16 cellular contexts compared by ENCODE assay signal in genomic region chr9:127506814-127507750, GRCh38. TPM values are rescaled to one million over a fixed set of nuclear protein-coding genes. Genes with fewer than 3 reads are reported as not detected.
DNase-seq lines count a peak whose midpoint lies in the region; FAIRE-seq and TF ChIP-seq lines count a peak whose summit lies in the region.
"Had no signal": no experiment of that assay in that cellular context is flagged by ENCODE, and none has a peak within 500 bp of the region (broad histone marks: within the 10 kb centered on the region; RNA-seq: fewer than 3 reads in every experiment).

No MANE protein-coding gene starts in this region.

- peak overlapping the region; percentile 2 for H4K91ac ChIP-seq in trophoblast cell (ENCODE audit: low read depth, low read length)

- no CpG with 5 or more reads among the region's 42 CpGs for WGBS in trophoblast cell (ENCODE audit: extremely low coverage, insufficient coverage, insufficient read length)

- FAIRE-seq in RCC 7860 (lab: Jason Lieb, UNC) (peak; percentile 74), HTR-8/SVneo (lab: Jason Lieb, UNC) (no peak)

- no peak overlapping the region for H4K12ac ChIP-seq in trophoblast cell (ENCODE audit: low read depth, low read length)

- TF ChIP-seq CTCF in cardiac fibroblast (IDR thresholded peaks at IDR 0.05; ENCODE audit: low read depth, low read length): no peak

- peak overlapping the region; percentile 3 for H2BK120ac ChIP-seq in trophoblast cell (ENCODE audit: insufficient read depth, low read length, poor library complexity)

- H3K4me3 ChIP-seq in cardiac fibroblast (replicated peaks in 1 of 2; ENCODE audit: low read depth in 2 of 2, low read length in 2 of 2) (no peak overlapping the region), trophoblast cell (ENCODE audit: low read depth, low read length) (no peak overlapping the region)

- no peak overlapping the region for H3K4ac ChIP-seq in trophoblast cell (ENCODE audit: low read depth, low read length)

- no peaks in the 10 kb centered on the region for H3K79me2 ChIP-seq in trophoblast cell (ENCODE audit: control insufficient read depth, insufficient read depth, low read length, poor library complexity)

- H3K4me1 ChIP-seq in trophoblast cell (ENCODE audit: control insufficient read depth in 1 of 2, insufficient read depth in 2 of 2, low read length in 2 of 2): peaks cover 9 to 15% of the 10 kb centered on the region in 2 experiments
- H3K4me1 ChIP-seq: foreskin keratinocyte had no signal

- H3K18ac ChIP-seq in trophoblast cell (ENCODE audit: low read length): peak overlapping the region; percentile 27

- no peak overlapping the region for H2BK12ac ChIP-seq in trophoblast cell (ENCODE audit: low read length)

- H3K27ac ChIP-seq in trophoblast cell (ENCODE audit: low read depth, low read length): no peak overlapping the region
- H3K27ac ChIP-seq: foreskin keratinocyte had no signal

- H3K14ac ChIP-seq in trophoblast cell (ENCODE audit: low read length): no peak overlapping the region

- H3K79me1 ChIP-seq in trophoblast cell (ENCODE audit: low read length): peaks cover 2% of the 10 kb centered on the region

- no peak overlapping the region for H3K4me2 ChIP-seq in trophoblast cell (ENCODE audit: low read length)

- H3K36me3 ChIP-seq in trophoblast cell (ENCODE audit: control insufficient read depth in 1 of 2, insufficient read depth in 2 of 2, low read length in 2 of 2): peaks cover 70 to 71% of the 10 kb centered on the region in 2 experiments

- no peak overlapping the region for H3K23ac ChIP-seq in trophoblast cell (ENCODE audit: low read length)

- peak; percentile 92 for DNase-seq in Daoy (ENCODE audit: low read depth)
- peak; percentile 77 for DNase-seq in RCC 7860 (ENCODE audit: low spot score)
- peak; percentile 34 to 40 for DNase-seq in cardiac fibroblast (ENCODE audit: low read depth in 2 of 2)
- no peak for DNase-seq in trophoblast cell
- DNase-seq in HTR-8/SVneo (ENCODE audit: insufficient read length, low spot score): no peak
- no peak for DNase-seq in NOMO-1 treated with DMSO at 0.1 percent for 48 hours (lab: John Stamatoyannopoulos, UW; ENCODE audit: unreplicated experiment)
- DNase-seq in SHP77 (lab: John Stamatoyannopoulos, UW): no peak
- no peak for DNase-seq in NCI-H1694 (lab: John Stamatoyannopoulos, UW)
- DNase-seq: activated CD4-positive, alpha-beta T cell treated with anti-CD3 and anti-CD28 coated beads for 48 hours; activated T-cell treated with anti-CD3 and anti-CD28 coated beads, Interleukin-2, amount 50 U/mL, for 4 hours; amniotic stem cell; dermis blood vessel endothelial cell; DMS79; foreskin keratinocyte; mesendoderm; SW 1271 had no signal

- no peak overlapping the region for H2AFZ ChIP-seq in trophoblast cell (ENCODE audit: insufficient read depth, low read length, poor library complexity)

- H2AK5ac ChIP-seq in trophoblast cell (ENCODE audit: low read length): peak overlapping the region; percentile 18

- no peak overlapping the region for H2BK5ac ChIP-seq in trophoblast cell (ENCODE audit: low read depth, low read length, poor library complexity)

- H3K27me3 ChIP-seq in trophoblast cell (ENCODE audit: insufficient read depth, low read length): no peaks in the 10 kb centered on the region
- H3K27me3 ChIP-seq: foreskin keratinocyte had no signal

- no peak overlapping the region for H4K8ac ChIP-seq in trophoblast cell (ENCODE audit: low read depth, low read length)

- no peak overlapping the region for H3K9ac ChIP-seq in trophoblast cell (ENCODE audit: low read length)

- no peaks in the 10 kb centered on the region for H3K9me3 ChIP-seq in trophoblast cell (ENCODE audit: insufficient read depth, low read depth, low read length)

RNA-seq across cellular contexts. Expression of gene LRSAM1, which starts 55.8 kb away (rescaled TPM):
- 13.4 and 13.5 TPM in 2 replicates for total RNA-seq in Daoy (2014; rRNA removed; shearing (Covaris generic))
- polyA plus RNA-seq in trophoblast cell (2013): 11.0 and 12.1 TPM in 2 replicates

RNA-seq across cellular contexts. Expression of gene RPL12, which starts 55.9 kb away (rescaled TPM):
- total RNA-seq in Daoy (2014; rRNA removed; shearing (Covaris generic)): 2,254 and 2,503 TPM in 2 replicates
- polyA plus RNA-seq in trophoblast cell (2013): 2,008 and 2,121 TPM in 2 replicates

Comparison
In these comparisons a context has a peak if more than half of its experiments do, and no peak if none do; other contexts are left out.
1. DNase-seq: peak in Daoy (single experiment), RCC 7860 (single experiment) and cardiac fibroblast (2 of 2); none in trophoblast cell (0 of 2), HTR-8/SVneo (single experiment), NOMO-1 treated with DMSO at 0.1 percent for 48 hours (single experiment), SHP77 (0 of 2) and NCI-H1694 (single experiment).